In the genomic region with DNA sequence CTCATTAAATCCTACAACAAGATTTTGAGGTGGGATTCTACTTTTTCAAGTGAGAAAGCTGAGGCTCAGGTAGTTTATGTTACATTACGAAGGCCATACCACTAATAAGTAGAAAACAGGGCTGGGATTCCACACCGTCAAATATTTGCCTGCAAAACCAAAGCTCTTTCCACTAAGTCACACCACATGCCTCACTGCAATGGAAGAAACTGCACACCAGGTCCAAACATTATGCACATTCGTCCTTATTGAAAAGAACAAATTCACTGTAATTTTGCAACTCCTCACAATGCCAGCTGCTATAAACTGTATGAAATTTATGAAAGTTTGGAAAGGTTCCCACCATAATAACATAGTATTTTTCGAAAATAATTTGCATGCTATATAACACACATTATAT, we compare ENCODE assay signal across 1 cellular context.
TF ChIP-seq lines count a peak whose summit lies in the region.

No MANE protein-coding gene starts in this region.

TF ChIP-seq in GM23338, 12 proteins besides CTCF, POLR2A, EP300 and RAD21 (continued from another document):
- TF ChIP-seq, protein P1, sequence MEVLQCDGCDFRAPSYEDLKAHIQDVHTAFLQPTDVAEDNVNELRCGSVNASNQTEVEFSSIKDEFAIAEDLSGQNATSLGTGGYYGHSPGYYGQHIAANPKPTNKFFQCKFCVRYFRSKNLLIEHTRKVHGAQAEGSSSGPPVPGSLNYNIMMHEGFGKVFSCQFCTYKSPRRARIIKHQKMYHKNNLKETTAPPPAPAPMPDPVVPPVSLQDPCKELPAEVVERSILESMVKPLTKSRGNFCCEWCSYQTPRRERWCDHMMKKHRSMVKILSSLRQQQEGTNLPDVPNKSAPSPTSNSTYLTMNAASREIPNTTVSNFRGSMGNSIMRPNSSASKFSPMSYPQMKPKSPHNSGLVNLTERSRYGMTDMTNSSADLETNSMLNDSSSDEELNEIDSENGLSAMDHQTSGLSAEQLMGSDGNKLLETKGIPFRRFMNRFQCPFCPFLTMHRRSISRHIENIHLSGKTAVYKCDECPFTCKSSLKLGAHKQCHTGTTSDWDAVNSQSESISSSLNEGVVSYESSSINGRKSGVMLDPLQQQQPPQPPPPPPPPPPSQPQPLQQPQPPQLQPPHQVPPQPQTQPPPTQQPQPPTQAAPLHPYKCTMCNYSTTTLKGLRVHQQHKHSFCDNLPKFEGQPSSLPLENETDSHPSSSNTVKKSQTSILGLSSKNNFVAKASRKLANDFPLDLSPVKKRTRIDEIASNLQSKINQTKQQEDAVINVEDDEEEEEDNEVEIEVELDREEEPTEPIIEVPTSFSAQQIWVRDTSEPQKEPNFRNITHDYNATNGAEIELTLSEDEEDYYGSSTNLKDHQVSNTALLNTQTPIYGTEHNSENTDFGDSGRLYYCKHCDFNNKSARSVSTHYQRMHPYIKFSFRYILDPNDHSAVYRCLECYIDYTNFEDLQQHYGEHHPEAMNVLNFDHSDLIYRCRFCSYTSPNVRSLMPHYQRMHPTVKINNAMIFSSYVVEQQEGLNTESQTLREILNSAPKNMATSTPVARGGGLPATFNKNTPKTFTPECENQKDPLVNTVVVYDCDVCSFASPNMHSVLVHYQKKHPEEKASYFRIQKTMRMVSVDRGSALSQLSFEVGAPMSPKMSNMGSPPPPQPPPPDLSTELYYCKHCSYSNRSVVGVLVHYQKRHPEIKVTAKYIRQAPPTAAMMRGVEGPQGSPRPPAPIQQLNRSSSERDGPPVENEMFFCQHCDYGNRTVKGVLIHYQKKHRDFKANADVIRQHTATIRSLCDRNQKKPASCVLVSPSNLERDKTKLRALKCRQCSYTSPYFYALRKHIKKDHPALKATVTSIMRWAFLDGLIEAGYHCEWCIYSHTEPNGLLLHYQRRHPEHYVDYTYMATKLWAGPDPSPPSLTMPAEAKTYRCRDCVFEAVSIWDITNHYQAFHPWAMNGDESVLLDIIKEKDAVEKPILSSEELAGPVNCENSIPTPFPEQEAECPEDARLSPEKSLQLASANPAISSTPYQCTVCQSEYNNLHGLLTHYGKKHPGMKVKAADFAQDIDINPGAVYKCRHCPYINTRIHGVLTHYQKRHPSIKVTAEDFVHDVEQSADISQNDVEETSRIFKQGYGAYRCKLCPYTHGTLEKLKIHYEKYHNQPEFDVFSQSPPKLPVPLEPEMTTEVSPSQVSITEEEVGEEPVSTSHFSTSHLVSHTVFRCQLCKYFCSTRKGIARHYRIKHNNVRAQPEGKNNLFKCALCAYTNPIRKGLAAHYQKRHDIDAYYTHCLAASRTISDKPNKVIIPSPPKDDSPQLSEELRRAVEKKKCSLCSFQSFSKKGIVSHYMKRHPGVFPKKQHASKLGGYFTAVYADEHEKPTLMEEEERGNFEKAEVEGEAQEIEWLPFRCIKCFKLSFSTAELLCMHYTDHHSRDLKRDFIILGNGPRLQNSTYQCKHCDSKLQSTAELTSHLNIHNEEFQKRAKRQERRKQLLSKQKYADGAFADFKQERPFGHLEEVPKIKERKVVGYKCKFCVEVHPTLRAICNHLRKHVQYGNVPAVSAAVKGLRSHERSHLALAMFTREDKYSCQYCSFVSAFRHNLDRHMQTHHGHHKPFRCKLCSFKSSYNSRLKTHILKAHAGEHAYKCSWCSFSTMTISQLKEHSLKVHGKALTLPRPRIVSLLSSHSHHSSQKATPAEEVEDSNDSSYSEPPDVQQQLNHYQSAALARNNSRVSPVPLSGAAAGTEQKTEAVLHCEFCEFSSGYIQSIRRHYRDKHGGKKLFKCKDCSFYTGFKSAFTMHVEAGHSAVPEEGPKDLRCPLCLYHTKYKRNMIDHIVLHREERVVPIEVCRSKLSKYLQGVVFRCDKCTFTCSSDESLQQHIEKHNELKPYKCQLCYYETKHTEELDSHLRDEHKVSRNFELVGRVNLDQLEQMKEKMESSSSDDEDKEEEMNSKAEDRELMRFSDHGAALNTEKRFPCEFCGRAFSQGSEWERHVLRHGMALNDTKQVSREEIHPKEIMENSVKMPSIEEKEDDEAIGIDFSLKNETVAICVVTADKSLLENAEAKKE (CRISPR knock-in tag; IDR thresholded peaks at IDR 0.05), result no peak
- TF ChIP-seq, protein P2, sequence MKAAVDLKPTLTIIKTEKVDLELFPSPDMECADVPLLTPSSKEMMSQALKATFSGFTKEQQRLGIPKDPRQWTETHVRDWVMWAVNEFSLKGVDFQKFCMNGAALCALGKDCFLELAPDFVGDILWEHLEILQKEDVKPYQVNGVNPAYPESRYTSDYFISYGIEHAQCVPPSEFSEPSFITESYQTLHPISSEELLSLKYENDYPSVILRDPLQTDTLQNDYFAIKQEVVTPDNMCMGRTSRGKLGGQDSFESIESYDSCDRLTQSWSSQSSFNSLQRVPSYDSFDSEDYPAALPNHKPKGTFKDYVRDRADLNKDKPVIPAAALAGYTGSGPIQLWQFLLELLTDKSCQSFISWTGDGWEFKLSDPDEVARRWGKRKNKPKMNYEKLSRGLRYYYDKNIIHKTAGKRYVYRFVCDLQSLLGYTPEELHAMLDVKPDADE (IDR thresholded peaks at IDR 0.05), result no peak
- TF ChIP-seq STAT1 (IDR thresholded peaks at IDR 0.05; ENCODE audit: unreplicated experiment) (no peak), EZH2phosphoT487 (IDR thresholded peaks at IDR 0.05; ENCODE audit: unreplicated experiment) (no peak), POLR2AphosphoS5 (IDR thresholded peaks at IDR 0.05; ENCODE audit: low read depth) (no peak), NANOG (IDR thresholded peaks at IDR 0.05; ENCODE audit: borderline replicate concordance) (no peak), ZNF331 (CRISPR knock-in tag; IDR thresholded peaks at IDR 0.05; ENCODE audit: low read depth) (no peak), EZH2 (IDR thresholded peaks at IDR 0.05; ENCODE audit: low read depth, unreplicated experiment) (no peak)
- TF ChIP-seq, protein P3, sequence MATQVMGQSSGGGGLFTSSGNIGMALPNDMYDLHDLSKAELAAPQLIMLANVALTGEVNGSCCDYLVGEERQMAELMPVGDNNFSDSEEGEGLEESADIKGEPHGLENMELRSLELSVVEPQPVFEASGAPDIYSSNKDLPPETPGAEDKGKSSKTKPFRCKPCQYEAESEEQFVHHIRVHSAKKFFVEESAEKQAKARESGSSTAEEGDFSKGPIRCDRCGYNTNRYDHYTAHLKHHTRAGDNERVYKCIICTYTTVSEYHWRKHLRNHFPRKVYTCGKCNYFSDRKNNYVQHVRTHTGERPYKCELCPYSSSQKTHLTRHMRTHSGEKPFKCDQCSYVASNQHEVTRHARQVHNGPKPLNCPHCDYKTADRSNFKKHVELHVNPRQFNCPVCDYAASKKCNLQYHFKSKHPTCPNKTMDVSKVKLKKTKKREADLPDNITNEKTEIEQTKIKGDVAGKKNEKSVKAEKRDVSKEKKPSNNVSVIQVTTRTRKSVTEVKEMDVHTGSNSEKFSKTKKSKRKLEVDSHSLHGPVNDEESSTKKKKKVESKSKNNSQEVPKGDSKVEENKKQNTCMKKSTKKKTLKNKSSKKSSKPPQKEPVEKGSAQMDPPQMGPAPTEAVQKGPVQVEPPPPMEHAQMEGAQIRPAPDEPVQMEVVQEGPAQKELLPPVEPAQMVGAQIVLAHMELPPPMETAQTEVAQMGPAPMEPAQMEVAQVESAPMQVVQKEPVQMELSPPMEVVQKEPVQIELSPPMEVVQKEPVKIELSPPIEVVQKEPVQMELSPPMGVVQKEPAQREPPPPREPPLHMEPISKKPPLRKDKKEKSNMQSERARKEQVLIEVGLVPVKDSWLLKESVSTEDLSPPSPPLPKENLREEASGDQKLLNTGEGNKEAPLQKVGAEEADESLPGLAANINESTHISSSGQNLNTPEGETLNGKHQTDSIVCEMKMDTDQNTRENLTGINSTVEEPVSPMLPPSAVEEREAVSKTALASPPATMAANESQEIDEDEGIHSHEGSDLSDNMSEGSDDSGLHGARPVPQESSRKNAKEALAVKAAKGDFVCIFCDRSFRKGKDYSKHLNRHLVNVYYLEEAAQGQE (IDR thresholded peaks at IDR 0.05; ENCODE audit: unreplicated experiment), result no peak
